24 cellular contexts compared by ENCODE assay signal in genomic region chr11:101552893-101553292, GRCh38. TPM values are rescaled to one million over a fixed set of nuclear protein-coding genes. Genes with fewer than 3 reads are reported as not detected.
"Had no signal": no experiment of that assay in that cellular context is flagged by ENCODE, and none has a peak within 500 bp of the region (broad histone marks: within the 10 kb centered on the region; RNA-seq: fewer than 3 reads in every experiment).

No MANE protein-coding gene starts in this region.

- DNase-seq: activated CD4-positive, alpha-beta T cell treated with anti-CD3 and anti-CD28 coated beads for 48 hours; activated CD4-positive, alpha-beta T cell treated with anti-CD3 and anti-CD28 coated beads, Interleukin-2, amount 50 U/mL, for 48 hours; activated CD4-positive, CD25-positive, alpha-beta regulatory T cell treated with anti-CD3 and anti-CD28 coated beads, Interleukin-2, amount 50 U/mL, for 72 hours; activated CD8-positive, alpha-beta memory T cell treated with anti-CD3 and anti-CD28 coated beads, Interleukin-2, amount 10 ng/mL, durations not matched to agents 7 days and 5 days; activated effector memory CD4-positive, alpha-beta T cell treated with Interleukin-2 at 50 U/mL for 16 hours; activated naive CD4-positive, alpha-beta T cell; activated T-cell treated with anti-CD3 and anti-CD28 coated beads, Interleukin-2, amount 50 U/mL, for 24 hours; body of pancreas; central memory CD4-positive, alpha-beta T cell; NCI-H1105; NCI-H1436; NCI-H1694 treated with DMSO at 0.1 percent for 48 hours; NCI-H2029 treated with DMSO at 0.1 percent for 48 hours; NCI-H345; NCI-H510A treated with DMSO at 0.1 percent for 48 hours; NCI-H69; SIG-M5; T-helper 1 cell had no signal

- H3K27ac ChIP-seq: ascending aorta, body of pancreas, KMS-11 had no signal

- H3K36me3 ChIP-seq: ascending aorta had no signal

- ATAC-seq: activated CD8-positive, alpha-beta memory T cell treated with anti-CD3 and anti-CD28 coated beads, Interleukin-2, amount 10 ng/mL, durations not matched to agents 7 days and 5 days; body of pancreas; WTC11 had no signal

- H3K4me1 ChIP-seq: body of pancreas had no signal

- H3K4me2 ChIP-seq: KMS-11 had no signal

- H3K9ac ChIP-seq: KMS-11 had no signal

- H3K4me3 ChIP-seq: ascending aorta, body of pancreas had no signal

- H3K27me3 ChIP-seq: ascending aorta, body of pancreas had no signal

- H3K9me3 ChIP-seq: ascending aorta, body of pancreas had no signal

RNA-seq across cellular contexts. Expression of gene TRPC6, which starts 30.9 kb away (rescaled TPM):
- total RNA-seq: activated CD8-positive, alpha-beta memory T cell treated with anti-CD3 and anti-CD28 coated beads, Interleukin-2, amount 10 ng/mL, durations not matched to agents 7 days and 5 days; activated T-helper 1 cell treated with anti-CD3 and anti-CD28 coated beads, Interleukin-12 subunit alpha, Interleukin-12 subunit beta, Interleukin-2, Interleukin-4 antibody, amounts not matched to agents 30 ng/mL and 10 ng/mL and 1 ng/mL, durations not matched to agents 14 hours and 24 hours and 36 hours; MCF 10A; T-helper 2 cell treated with Interferon-gamma antibody and Interleukin-4, amounts not matched to agents 100 ng/mL and 5 ng/mL, for 36 hours had no signal
